In genomic region chr14:31993521-31993941, GRCh38 we compare ENCODE assay signal across 22 cellular contexts.
DNase-seq lines count a peak whose midpoint lies in the region; ATAC-seq and TF ChIP-seq lines count a peak whose summit lies in the region.
"Had no signal": no experiment of that assay in that cellular context is flagged by ENCODE, and none has a peak within 500 bp of the region (broad histone marks: within the 10 kb centered on the region; RNA-seq: fewer than 3 reads in every experiment).

No MANE protein-coding gene starts in this region.

- H3K9me3 Mint-ChIP-seq in immature natural killer cell, result peaks cover 0 to 4% (median 0%) of the 10 kb centered on the region in 6 donors
- H3K9me3 Mint-ChIP-seq: activated B cell treated with CpG ODN at 0.5 μM for 24 hours; activated naive CD8-positive, alpha-beta T cell treated with anti-CD3 and anti-CD28 coated beads, Interleukin-2, amount 50 U/mL, for 24 hours; activated T-helper 17 cell treated with anti-CD3 and anti-CD28 coated beads, Interleukin-2, amount 50 U/mL, for 72 hours; T-helper 2 cell treated with Interferon-gamma antibody and Interleukin-4, amounts not matched to agents 5 μg/mL and 100 μg/mL, for 36 hours had no signal

- intact Hi-C loops in gastrocnemius medialis (cut with DNase I; ENCODE audit: low total_unique reads) (loop anchor here (5.0 kb wide), 1 partner anchor 61 kb away; no protein-coding TSS in a partner anchor), tibial artery (cut with DNase I; ENCODE audit: low total_unique reads) (no loop called here)

- H3K27ac Mint-ChIP-seq in immature natural killer cell, result no peak overlapping the region
- H3K27ac Mint-ChIP-seq: activated B cell treated with CpG ODN at 0.5 μM for 24 hours; activated naive CD8-positive, alpha-beta T cell treated with anti-CD3 and anti-CD28 coated beads, Interleukin-2, amount 50 U/mL, for 24 hours; activated T-helper 17 cell treated with anti-CD3 and anti-CD28 coated beads, Interleukin-2, amount 50 U/mL, for 72 hours; T-helper 2 cell treated with Interferon-gamma antibody and Interleukin-4, amounts not matched to agents 5 μg/mL and 100 μg/mL, for 36 hours had no signal

- H3K27ac ChIP-seq in gastrocnemius medialis (peak overlapping the region in 3 of 4 donors; percentile 12 to 64 (median 54)), tibial artery (no peak overlapping the region)
- H3K27ac ChIP-seq: SK-N-MC had no signal

- TF ChIP-seq CTCF in fibroblast of mammary gland (conservative IDR thresholded peaks at IDR 0.05; ENCODE audit: control insufficient read depth, insufficient read depth, low read depth, low read length) (no peak), kidney epithelial cell (IDR thresholded peaks at IDR 0.05; ENCODE audit: insufficient read depth, low read length, poor library complexity, severe bottlenecking) (no peak), gastrocnemius medialis (IDR thresholded peaks at IDR 0.05 in 4 of 5, conservative IDR thresholded peaks at IDR 0.05 in 1 of 5) (no peak), tibial artery (IDR thresholded peaks at IDR 0.05) (no peak)

- H3K4me1 ChIP-seq in gastrocnemius medialis (peaks cover 36 to 47% of the 10 kb centered on the region in 2 donors), tibial artery (no peaks in the 10 kb centered on the region)

- in situ Hi-C loops in gastrocnemius medialis (cut with MboI; ENCODE audit: low sequenced_read_pairs in 4 of 4), result no loop called here

- H3K27me3 Mint-ChIP-seq in immature natural killer cell (ENCODE audit: low read depth in 3 of 3), result peaks cover 0 to 10% (median 0%) of the 10 kb centered on the region in 3 donors

- ATAC-seq in gastrocnemius medialis, result peak; percentile 75 to 98
- no peak for ATAC-seq in stimulated activated naive CD8-positive, alpha-beta T cell treated with anti-CD3 and anti-CD28 coated beads, Interleukin-15, Interleukin-2, amounts not matched to agents 100 U/mL and 50 U/mL, for 24 hours
- ATAC-seq: activated naive CD8-positive, alpha-beta T cell treated with anti-CD3 and anti-CD28 coated beads, Interleukin-2, amount 50 U/mL, for 24 hours; activated T-helper 17 cell treated with anti-CD3 and anti-CD28 coated beads, Interleukin-2, amount 50 U/mL, for 72 hours had no signal

- no peak overlapping the region for H3K4me3 Mint-ChIP-seq in immature natural killer cell
- H3K4me3 Mint-ChIP-seq: activated B cell treated with CpG ODN at 0.5 μM for 24 hours; activated naive CD8-positive, alpha-beta T cell treated with anti-CD3 and anti-CD28 coated beads, Interleukin-2, amount 50 U/mL, for 24 hours; activated T-helper 17 cell treated with anti-CD3 and anti-CD28 coated beads, Interleukin-2, amount 50 U/mL, for 72 hours; T-helper 2 cell treated with Interferon-gamma antibody and Interleukin-4, amounts not matched to agents 5 μg/mL and 100 μg/mL, for 36 hours had no signal

- no peak for TF ChIP-seq POLR2A in gastrocnemius medialis (IDR thresholded peaks at IDR 0.05)

- H3K9me3 ChIP-seq in gastrocnemius medialis, result no peaks in the 10 kb centered on the region
- no peaks in the 10 kb centered on the region for H3K9me3 ChIP-seq in tibial artery

- H3K36me3 ChIP-seq in kidney epithelial cell (ENCODE audit: control insufficient read depth, insufficient read depth, low read length), result no peaks in the 10 kb centered on the region
- no peaks in the 10 kb centered on the region for H3K36me3 ChIP-seq in gastrocnemius medialis
- no peaks in the 10 kb centered on the region for H3K36me3 ChIP-seq in tibial artery

- no peaks in the 10 kb centered on the region for H3K4me1 Mint-ChIP-seq in immature natural killer cell
- H3K4me1 Mint-ChIP-seq: activated B cell treated with CpG ODN at 0.5 μM for 24 hours; activated naive CD8-positive, alpha-beta T cell treated with anti-CD3 and anti-CD28 coated beads, Interleukin-2, amount 50 U/mL, for 24 hours had no signal

- no peaks in the 10 kb centered on the region for H3K36me3 Mint-ChIP-seq in immature natural killer cell

- H3K4me3 ChIP-seq in fibroblast of mammary gland (ENCODE audit: control insufficient read depth, low read depth, low read length), result no peak overlapping the region
- no peak overlapping the region for H3K4me3 ChIP-seq in kidney epithelial cell (ENCODE audit: low read depth, low read length)
- no peak overlapping the region for H3K4me3 ChIP-seq in gastrocnemius medialis
- no peak overlapping the region for H3K4me3 ChIP-seq in tibial artery
- H3K4me3 ChIP-seq: SK-N-MC had no signal

- no peaks in the 10 kb centered on the region for H3K27me3 ChIP-seq in kidney epithelial cell (ENCODE audit: control insufficient read depth, insufficient read depth, low read length)
- H3K27me3 ChIP-seq in gastrocnemius medialis, result no peaks in the 10 kb centered on the region
- no peaks in the 10 kb centered on the region for H3K27me3 ChIP-seq in tibial artery

- DNase-seq in M059J (ENCODE audit: low read depth) (peak; percentile 17), fibroblast of mammary gland (ENCODE audit: low read depth) (peak; percentile 38), kidney epithelial cell (ENCODE audit: low read depth) (peak; percentile 44), gastrocnemius medialis (peak in 1 of 2 donors; percentile 27), immature natural killer cell (no peak), tibial artery (no peak), NCI-H187 treated with DMSO at 0.1 percent for 48 hours (lab: John Stamatoyannopoulos, UW) (no peak)
- DNase-seq in stimulated activated naive CD8-positive, alpha-beta T cell treated with anti-CD3 and anti-CD28 coated beads, Interleukin-15, Interleukin-2, amounts not matched to agents 100 U/mL and 50 U/mL, for 24 hours, result no peak
- DNase-seq: activated B cell treated with CpG ODN at 0.5 μM for 24 hours; activated CD8-positive, alpha-beta memory T cell treated with anti-CD3 and anti-CD28 coated beads for 24 hours; activated naive CD8-positive, alpha-beta T cell treated with anti-CD3 and anti-CD28 coated beads, Interleukin-2, amount 50 U/mL, for 24 hours; AML-193; DND-41; effector CD8-positive, alpha-beta T cell; hypothalamus; NCI-H1092; NCI-H526 treated with DMSO at 0.1 percent for 48 hours; occipital lobe; stimulated activated CD4-positive, alpha-beta T cell treated with anti-CD3 and anti-CD28 coated beads, Interleukin-4, amount 100 ng/mL, for 4 hours had no signal

Comparison
In these comparisons a context has a peak if more than half of its experiments do, and no peak if none do; other contexts are left out.
1. DNase-seq: peak in M059J (single experiment), fibroblast of mammary gland (single experiment) and kidney epithelial cell (single experiment); none in immature natural killer cell (0 of 3), tibial artery (0 of 2), NCI-H187 treated with DMSO at 0.1 percent for 48 hours (single experiment) and stimulated activated naive CD8-positive, alpha-beta T cell treated with anti-CD3 and anti-CD28 coated beads, Interleukin-15, Interleukin-2, amounts not matched to agents 100 U/mL and 50 U/mL, for 24 hours (single experiment).
2. H3K27ac ChIP-seq: peak in gastrocnemius medialis (3 of 4); none in tibial artery (0 of 2).